ENCODE assay signal across 8 cellular contexts in genomic region chr15:30828304-30828639, GRCh38.
DNase-seq lines count a peak whose midpoint lies in the region; ATAC-seq and TF ChIP-seq lines count a peak whose summit lies in the region.
"Not testable (repeated sequence)": the region's sequence is repeated elsewhere in the genome, so short reads cannot be mapped to it uniquely, and the experiment has no call there.

No MANE protein-coding gene starts in this region.

- H3K4me3 ChIP-seq in mesendoderm (ENCODE audit: low read length); upper lobe of right lung: not testable (repeated sequence)

- not testable (repeated sequence) for H3K36me3 Mint-ChIP-seq in activated T-cell treated with anti-CD3 and anti-CD28 coated beads, Interleukin-2, amount 50 U/mL, for 72 hours (ENCODE audit: insufficient read depth in 2 of 2); chondrocyte (ENCODE audit: low read depth)

- peak; percentile 55 for DNase-seq in EL
- peak; percentile 18 for DNase-seq in RWPE1 (ENCODE audit: low spot score)
- not testable (repeated sequence) for DNase-seq in activated T-cell treated with anti-CD3 and anti-CD28 coated beads, Interleukin-2, amount 50 U/mL, for 72 hours; chondrocyte (ENCODE audit: low spot score); Right ventricle myocardium superior; upper lobe of right lung
- peak; percentile 69 for DNase-seq in mesendoderm

- H3K27me3 Mint-ChIP-seq in activated T-cell treated with anti-CD3 and anti-CD28 coated beads, Interleukin-2, amount 50 U/mL, for 72 hours (ENCODE audit: low read depth); chondrocyte (ENCODE audit: low read depth): not testable (repeated sequence)

- not testable (repeated sequence) for H3K4ac ChIP-seq in mesendoderm (ENCODE audit: low read depth, low read length)

- H3K4me1 ChIP-seq in mesendoderm (ENCODE audit: control insufficient read depth, low read depth, low read length); upper lobe of right lung: not testable (repeated sequence)

- H3K9me3 ChIP-seq in upper lobe of right lung: not testable (repeated sequence)

- peak overlapping the region; percentile 31 to 64 for H3K4me3 Mint-ChIP-seq in activated T-cell treated with anti-CD3 and anti-CD28 coated beads, Interleukin-2, amount 50 U/mL, for 72 hours
- not testable (repeated sequence) for H3K4me3 Mint-ChIP-seq in chondrocyte (ENCODE audit: unreplicated experiment)

- H3K27ac Mint-ChIP-seq in activated T-cell treated with anti-CD3 and anti-CD28 coated beads, Interleukin-2, amount 50 U/mL, for 72 hours: peak overlapping the region; percentile 18
- H3K27ac Mint-ChIP-seq in chondrocyte (ENCODE audit: unreplicated experiment): peak overlapping the region; percentile 50

- not testable (repeated sequence) for H2BK120ac ChIP-seq in mesendoderm (ENCODE audit: low read depth, low read length)

- H3K79me1 ChIP-seq in mesendoderm (ENCODE audit: low read length): not testable (repeated sequence)

- CTCF ChIA-PET in RWPE1 (lab: Yijun Ruan, JAX): interaction anchor here (1.2 kb wide), 1 partner anchor 31 kb away, joined by 4 read pairs; no protein-coding TSS in a partner anchor

- not testable (repeated sequence) for H2BK5ac ChIP-seq in mesendoderm (ENCODE audit: low read length)

- not testable (repeated sequence) for TF ChIP-seq EP300 in Ishikawa (IDR thresholded peaks at IDR 0.05; ENCODE audit: borderline replicate concordance)

- not testable (repeated sequence) for H3K18ac ChIP-seq in mesendoderm (ENCODE audit: low read length)

- not testable (repeated sequence) for H3K23ac ChIP-seq in mesendoderm (ENCODE audit: low read length)

- H3K9me3 Mint-ChIP-seq in activated T-cell treated with anti-CD3 and anti-CD28 coated beads, Interleukin-2, amount 50 U/mL, for 72 hours; chondrocyte (ENCODE audit: low read depth): not testable (repeated sequence)

- not testable (repeated sequence) for H3K4me2 ChIP-seq in mesendoderm (ENCODE audit: low read length)

- peaks cover 19% of the 10 kb centered on the region for H3K4me1 Mint-ChIP-seq in activated T-cell treated with anti-CD3 and anti-CD28 coated beads, Interleukin-2, amount 50 U/mL, for 72 hours (ENCODE audit: low read depth)
- peaks cover 20% of the 10 kb centered on the region for H3K4me1 Mint-ChIP-seq in chondrocyte (ENCODE audit: low read depth)

- peak; percentile 67 to 71 for ATAC-seq in activated T-cell treated with anti-CD3 and anti-CD28 coated beads, Interleukin-2, amount 50 U/mL, for 72 hours (replicated peaks in 1 of 2)
- ATAC-seq in Right ventricle myocardium superior (ENCODE audit: poor library complexity) (peak; percentile 68), upper lobe of right lung (peak; percentile 72)

- H3K56ac ChIP-seq in mesendoderm (ENCODE audit: low read length): not testable (repeated sequence)

- not testable (repeated sequence) for H3K36me3 ChIP-seq in mesendoderm (ENCODE audit: control insufficient read depth, insufficient read depth, low read length); upper lobe of right lung

- POLR2A ChIA-PET in RWPE1 (lab: Yijun Ruan, JAX; ENCODE audit: low non-redundant PET): not testable (repeated sequence)

- H3K79me2 ChIP-seq in mesendoderm (ENCODE audit: control insufficient read depth, insufficient read depth, low read length): not testable (repeated sequence)

- TF ChIP-seq CTCF in RWPE1 (conservative IDR thresholded peaks at IDR 0.05; ENCODE audit: low read depth); chondrocyte (IDR thresholded peaks at IDR 0.05); upper lobe of right lung (IDR thresholded peaks at IDR 0.05): not testable (repeated sequence)

- not testable (repeated sequence) for H3K9ac ChIP-seq in mesendoderm (ENCODE audit: low read length)

- not testable (repeated sequence) for H3K27ac ChIP-seq in RWPE1; mesendoderm (ENCODE audit: low read depth, low read length); upper lobe of right lung

- no CpG with 5 or more reads among the region's 8 CpGs for WGBS in mesendoderm (ENCODE audit: extremely low coverage, insufficient coverage, low lambda C conversion rate)

- not testable (repeated sequence) for H2BK15ac ChIP-seq in mesendoderm (replicated peaks; ENCODE audit: low read depth)

- intact Hi-C loops in Right ventricle myocardium superior (cut with DNase I); upper lobe of right lung (cut with DNase I): not testable (repeated sequence)

- not testable (repeated sequence) for TF ChIP-seq RAD21 in Ishikawa (IDR thresholded peaks at IDR 0.05; ENCODE audit: low read depth)

- not testable (repeated sequence) for H3K27me3 ChIP-seq in mesendoderm (ENCODE audit: insufficient read depth, low read length, poor library complexity); upper lobe of right lung

- H2AK5ac ChIP-seq in mesendoderm (ENCODE audit: low read length): not testable (repeated sequence)

- H4K5ac ChIP-seq in mesendoderm (ENCODE audit: low read length): not testable (repeated sequence)

- not testable (repeated sequence) for H4K8ac ChIP-seq in mesendoderm (ENCODE audit: low read depth, low read length)

TF ChIP-seq in Ishikawa, 13 proteins besides CTCF, POLR2A, EP300 and RAD21:
- TF ChIP-seq, protein P1, sequence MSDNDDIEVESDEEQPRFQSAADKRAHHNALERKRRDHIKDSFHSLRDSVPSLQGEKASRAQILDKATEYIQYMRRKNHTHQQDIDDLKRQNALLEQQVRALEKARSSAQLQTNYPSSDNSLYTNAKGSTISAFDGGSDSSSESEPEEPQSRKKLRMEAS (IDR thresholded peaks at IDR 0.05): 0 out of 2 replicates have a peak, but pooled peaks have one; percentile 22
